ENCODE assay signal across 14 cellular contexts in genomic region chr2:230809677-230810251, GRCh38. TPM values are rescaled to one million over a fixed set of nuclear protein-coding genes. Genes with fewer than 3 reads are reported as not detected.
DNase-seq lines count a peak whose midpoint lies in the region; ATAC-seq, FAIRE-seq and TF ChIP-seq lines count a peak whose summit lies in the region.
"Had no signal": no experiment of that assay in that cellular context is flagged by ENCODE, and none has a peak within 500 bp of the region (broad histone marks: within the 10 kb centered on the region; RNA-seq: fewer than 3 reads in every experiment).

No MANE protein-coding gene starts in this region.

- H3K27ac Mint-ChIP-seq in activated T-helper 17 cell treated with anti-CD3 and anti-CD28 coated beads, Interleukin-2, amount 50 U/mL, for 72 hours, result peak overlapping the region; percentile 67
- no peak overlapping the region for H3K27ac Mint-ChIP-seq in stimulated activated naive CD8-positive, alpha-beta T cell treated with anti-CD3 and anti-CD28 coated beads, Interleukin-15, amount 100 ng/mL, for 72 hours
- H3K27ac Mint-ChIP-seq: activated CD8-positive, alpha-beta memory T cell treated with anti-CD3 and anti-CD28 coated beads, Interleukin-2, amount 10 ng/mL, durations not matched to agents 7 days and 5 days; natural killer cell treated with Interleukin-12 subunit alpha and Interleukin-12 subunit beta and Interleukin-15 and Interleukin-18, amount 100 ng/mL, for 72 hours had no signal

- peaks cover 6% of the 10 kb centered on the region for H3K36me3 ChIP-seq in BJ (ENCODE audit: control insufficient read depth, insufficient read depth, low read length)

- no peak overlapping the region for H3K4me3 ChIP-seq in BJ (ENCODE audit: low read depth, low read length)
- H3K4me3 ChIP-seq: SJCRH30 had no signal

- no peaks in the 10 kb centered on the region for H3K27me3 ChIP-seq in BJ (ENCODE audit: control insufficient read depth, insufficient read depth, low read length)
- H3K27me3 ChIP-seq: SJCRH30 had no signal

- peaks cover 14% of the 10 kb centered on the region for H3K4me1 Mint-ChIP-seq in activated T-helper 17 cell treated with anti-CD3 and anti-CD28 coated beads, Interleukin-2, amount 50 U/mL, for 72 hours
- H3K4me1 Mint-ChIP-seq in stimulated activated naive CD8-positive, alpha-beta T cell treated with anti-CD3 and anti-CD28 coated beads, Interleukin-15, amount 100 ng/mL, for 72 hours, result peaks cover 10% of the 10 kb centered on the region

- peak; percentile 33; the same call in 1 of the 2 replicates for TF ChIP-seq CTCF in BJ (IDR thresholded peaks at IDR 0.05; ENCODE audit: insufficient read depth, low read depth, low read length)

- DNase-seq in BJ (ENCODE audit: low read depth), result no peak
- DNase-seq in GM12891 (ENCODE audit: insufficient read length, low spot score), result no peak
- no peak for DNase-seq in stimulated activated CD4-positive, alpha-beta T cell treated with anti-CD3 and anti-CD28 coated beads, Interleukin-12 subunit alpha, Interleukin-12 subunit beta, amount 100 ng/mL, for 4 hours
- no peak for DNase-seq in stimulated activated naive CD8-positive, alpha-beta T cell treated with anti-CD3 and anti-CD28 coated beads, Interleukin-15, amount 100 ng/mL, for 72 hours
- DNase-seq: activated CD8-positive, alpha-beta memory T cell treated with anti-CD3 and anti-CD28 coated beads, Interleukin-2, amount 10 ng/mL, durations not matched to agents 7 days and 5 days; NCI-H1092; SJCRH30 had no signal

- peak; percentile 64 for FAIRE-seq in GM12891 (lab: Jason Lieb, UNC)
- FAIRE-seq in islet of Langerhans (lab: Jason Lieb, UNC), result peak; percentile 36

- no peak for TF ChIP-seq POLR2A in GM12891 (IDR thresholded peaks at IDR 0.05; ENCODE audit: low read depth, low read length)

- no peak for ATAC-seq in activated T-helper 17 cell treated with anti-CD3 and anti-CD28 coated beads, Interleukin-2, amount 50 U/mL, for 72 hours (replicated peaks)
- ATAC-seq in GM18498 (IDR thresholded peaks at IDR 0.05; ENCODE audit: unreplicated experiment), result no peak
- ATAC-seq in GM19463 (IDR thresholded peaks at IDR 0.05; ENCODE audit: unreplicated experiment), result no peak
- no peak for ATAC-seq in stimulated activated naive CD8-positive, alpha-beta T cell treated with anti-CD3 and anti-CD28 coated beads, Interleukin-15, amount 100 ng/mL, for 72 hours
- ATAC-seq: activated CD8-positive, alpha-beta memory T cell treated with anti-CD3 and anti-CD28 coated beads, Interleukin-2, amount 10 ng/mL, durations not matched to agents 7 days and 5 days; natural killer cell treated with Interleukin-12 subunit alpha and Interleukin-12 subunit beta and Interleukin-15 and Interleukin-18, amount 100 ng/mL, for 72 hours had no signal

- no peaks in the 10 kb centered on the region for H3K9me3 Mint-ChIP-seq in activated T-helper 17 cell treated with anti-CD3 and anti-CD28 coated beads, Interleukin-2, amount 50 U/mL, for 72 hours
- no peaks in the 10 kb centered on the region for H3K9me3 Mint-ChIP-seq in stimulated activated naive CD8-positive, alpha-beta T cell treated with anti-CD3 and anti-CD28 coated beads, Interleukin-15, amount 100 ng/mL, for 72 hours
- H3K9me3 Mint-ChIP-seq: activated naive CD4-positive, alpha-beta T cell treated with anti-CD3 and anti-CD28 coated beads, Interleukin-2, amount 50 U/mL, for 24 hours; central memory CD8-positive, alpha-beta T cell; natural killer cell treated with Interleukin-12 subunit alpha and Interleukin-12 subunit beta and Interleukin-15 and Interleukin-18, amount 100 ng/mL, for 72 hours had no signal

- POLR2A ChIA-PET in BJ (lab: Charles Lee), result interaction anchor here (0.5 kb wide), 1 partner anchor 348 kb away, joined by 3 read pairs; no protein-coding TSS in a partner anchor

- H3K36me3 Mint-ChIP-seq in activated T-helper 17 cell treated with anti-CD3 and anti-CD28 coated beads, Interleukin-2, amount 50 U/mL, for 72 hours (ENCODE audit: low read depth), result peaks cover 78% of the 10 kb centered on the region

- no peaks in the 10 kb centered on the region for H3K27me3 Mint-ChIP-seq in activated T-helper 17 cell treated with anti-CD3 and anti-CD28 coated beads, Interleukin-2, amount 50 U/mL, for 72 hours
- no peaks in the 10 kb centered on the region for H3K27me3 Mint-ChIP-seq in stimulated activated naive CD8-positive, alpha-beta T cell treated with anti-CD3 and anti-CD28 coated beads, Interleukin-15, amount 100 ng/mL, for 72 hours
- H3K27me3 Mint-ChIP-seq: activated CD8-positive, alpha-beta memory T cell treated with anti-CD3 and anti-CD28 coated beads, Interleukin-2, amount 10 ng/mL, durations not matched to agents 7 days and 5 days; activated naive CD4-positive, alpha-beta T cell treated with anti-CD3 and anti-CD28 coated beads, Interleukin-2, amount 50 U/mL, for 24 hours; central memory CD8-positive, alpha-beta T cell; natural killer cell treated with Interleukin-12 subunit alpha and Interleukin-12 subunit beta and Interleukin-15 and Interleukin-18, amount 100 ng/mL, for 72 hours had no signal

- CTCF ChIA-PET in BJ (lab: Yijun Ruan, JAX), result interaction anchor here (0.6 to 1.4 kb wide), 4 partner anchors 11 to 195 kb away, joined by 3 to 12 read pairs (median 4); no protein-coding TSS in a partner anchor

- H3K4me3 Mint-ChIP-seq in activated T-helper 17 cell treated with anti-CD3 and anti-CD28 coated beads, Interleukin-2, amount 50 U/mL, for 72 hours, result no peak overlapping the region
- H3K4me3 Mint-ChIP-seq in stimulated activated naive CD8-positive, alpha-beta T cell treated with anti-CD3 and anti-CD28 coated beads, Interleukin-15, amount 100 ng/mL, for 72 hours, result no peak overlapping the region
- H3K4me3 Mint-ChIP-seq: activated CD8-positive, alpha-beta memory T cell treated with anti-CD3 and anti-CD28 coated beads, Interleukin-2, amount 10 ng/mL, durations not matched to agents 7 days and 5 days; activated naive CD4-positive, alpha-beta T cell treated with anti-CD3 and anti-CD28 coated beads, Interleukin-2, amount 50 U/mL, for 24 hours; central memory CD8-positive, alpha-beta T cell; natural killer cell treated with Interleukin-12 subunit alpha and Interleukin-12 subunit beta and Interleukin-15 and Interleukin-18, amount 100 ng/mL, for 72 hours had no signal

TF ChIP-seq in GM12891, 5 proteins besides CTCF, POLR2A, EP300 and RAD21:
- TF ChIP-seq SPI1 (IDR thresholded peaks at IDR 0.05; ENCODE audit: low read depth, low read length) (no peak), POU2F2 (IDR thresholded peaks at IDR 0.05; ENCODE audit: low read depth, low read length) (no peak), POLR2AphosphoS5 (IDR thresholded peaks at IDR 0.05; ENCODE audit: low read depth, low read length) (no peak), TAF1 (IDR thresholded peaks at IDR 0.05; ENCODE audit: low read depth, low read length) (no peak), PAX5 (IDR thresholded peaks at IDR 0.05; ENCODE audit: insufficient read depth, low read length, severe bottlenecking) (no peak)

RNA-seq across cellular contexts. Expression of gene ITM2C, which starts 55.0 kb away (rescaled TPM):
- polyA plus RNA-seq in BJ (2011; rRNA removed), result 524 and 885 TPM in 2 replicates
- polyA minus RNA-seq in BJ (2011; rRNA and poly(A)+ RNA removed), result 186 and 267 TPM in 2 replicates
- polyA plus RNA-seq in GM12891 (2012; ENCODE audit: low read depth, missing spikeins), result 117 TPM
- total RNA-seq in activated T-helper 17 cell treated with anti-CD3 and anti-CD28 coated beads, Interleukin-2, amount 50 U/mL, for 72 hours, result 10 to 100 TPM; 28.7 to 45.0 TPM
